6 cellular contexts compared by ENCODE assay signal in genomic region chr19:48964205-48965032, GRCh38. TPM values are rescaled to one million over a fixed set of nuclear protein-coding genes. Genes with fewer than 3 reads are reported as not detected.
DNase-seq lines count a peak whose midpoint lies in the region; TF ChIP-seq lines count a peak whose summit lies in the region.

No MANE protein-coding gene starts in this region.

- H3K79me2 ChIP-seq in osteoblast (ENCODE audit: insufficient read depth, low read length): peaks cover 19% of the 10 kb centered on the region

- H3K27me3 Mint-ChIP-seq in T-helper 1 cell treated with Interleukin-12 subunit alpha and Interleukin-12 subunit beta and Interleukin-4 antibody, amounts not matched to agents 30 μg/mL and 1 μg/mL, for 36 hours (ENCODE audit: low read depth): no peaks in the 10 kb centered on the region

- H3K27ac ChIP-seq in caudate nucleus (ENCODE audit: low read depth, low read length): peak overlapping the region; percentile 99
- peak overlapping the region; percentile 91 for H3K27ac ChIP-seq in osteoblast (ENCODE audit: low read depth, low read length)

- DNase-seq in T-helper 1 cell (no peak), caudate nucleus (lab: John Stamatoyannopoulos, UW) (peak in 14 of 61 donors; percentile 32 to 67 (median 50)), osteoblast (ENCODE audit: insufficient read length, low spot score, missing footprints) (peak; percentile 92), GM10266 (ENCODE audit: extremely low spot score) (no peak), SKM-1 (lab: John Stamatoyannopoulos, UW; ENCODE audit: unreplicated experiment) (no peak)

- H3K9me3 Mint-ChIP-seq in T-helper 1 cell treated with Interleukin-12 subunit alpha and Interleukin-12 subunit beta and Interleukin-4 antibody, amounts not matched to agents 30 μg/mL and 1 μg/mL, for 36 hours: no peaks in the 10 kb centered on the region

- H3K36me3 Mint-ChIP-seq in T-helper 1 cell treated with Interleukin-12 subunit alpha and Interleukin-12 subunit beta and Interleukin-4 antibody, amounts not matched to agents 30 μg/mL and 1 μg/mL, for 36 hours (ENCODE audit: low read depth): peaks cover 36% of the 10 kb centered on the region

- TF ChIP-seq CTCF in osteoblast (IDR thresholded peaks at IDR 0.05; ENCODE audit: extremely low read depth, low read depth, low read length) (no peak), GM10266 (IDR thresholded peaks at IDR 0.05; ENCODE audit: control insufficient read depth, insufficient read depth, low read depth, missing control alignments) (no peak)

- H3K4me3 Mint-ChIP-seq in T-helper 1 cell treated with Interleukin-12 subunit alpha and Interleukin-12 subunit beta and Interleukin-4 antibody, amounts not matched to agents 30 μg/mL and 1 μg/mL, for 36 hours: peak overlapping the region; percentile 98

- peak overlapping the region; percentile 54 for H3K4me3 ChIP-seq in osteoblast (ENCODE audit: insufficient read depth, low read length)

- H3K27ac Mint-ChIP-seq in T-helper 1 cell treated with Interleukin-12 subunit alpha and Interleukin-12 subunit beta and Interleukin-4 antibody, amounts not matched to agents 30 μg/mL and 1 μg/mL, for 36 hours: peak overlapping the region; percentile 96

- peak overlapping the region; percentile 61 for H3K4me2 ChIP-seq in osteoblast (ENCODE audit: insufficient read depth, low read length)

- peaks cover 20% of the 10 kb centered on the region for H3K36me3 ChIP-seq in osteoblast (ENCODE audit: insufficient read depth, low read length)

- H3K9me3 ChIP-seq in osteoblast (ENCODE audit: low read depth, low read length): no peaks in the 10 kb centered on the region

- peaks cover 43% of the 10 kb centered on the region for H3K4me1 Mint-ChIP-seq in T-helper 1 cell treated with Interleukin-12 subunit alpha and Interleukin-12 subunit beta and Interleukin-4 antibody, amounts not matched to agents 30 μg/mL and 1 μg/mL, for 36 hours (ENCODE audit: low read depth)

- no peaks in the 10 kb centered on the region for H3K27me3 ChIP-seq in osteoblast (ENCODE audit: insufficient read depth, low read length)

- peak overlapping the region; percentile 43 for H2AFZ ChIP-seq in osteoblast (ENCODE audit: low read length)

- peaks cover 29% of the 10 kb centered on the region for H4K20me1 ChIP-seq in osteoblast (ENCODE audit: insufficient read depth, low read length)

- peaks cover 36% of the 10 kb centered on the region for H3K4me1 ChIP-seq in osteoblast (ENCODE audit: insufficient read depth, low read length)

RNA-seq across cellular contexts. Expression of gene FTL, which starts 0.7 kb away (rescaled TPM):
- 3,966 and 4,197 TPM in 2 replicates for total RNA-seq in osteoblast

RNA-seq across cellular contexts. Expression of gene BAX, which starts 9.7 kb away (rescaled TPM):
- total RNA-seq in osteoblast: 78.4 and 78.9 TPM in 2 replicates

RNA-seq across cellular contexts. Expression of gene GYS1, which starts 28.7 kb away (rescaled TPM):
- total RNA-seq in osteoblast: 25.6 and 44.5 TPM in 2 replicates

RNA-seq across cellular contexts. Expression of gene RUVBL2, which starts 29.3 kb away (rescaled TPM):
- total RNA-seq in osteoblast: 113 and 122 TPM in 2 replicates

RNA-seq across cellular contexts. Expression of gene DHDH, which starts 30.9 kb away (rescaled TPM):
- total RNA-seq in osteoblast: 0.29 and 0.36 TPM in 2 replicates
